In the genomic region with DNA sequence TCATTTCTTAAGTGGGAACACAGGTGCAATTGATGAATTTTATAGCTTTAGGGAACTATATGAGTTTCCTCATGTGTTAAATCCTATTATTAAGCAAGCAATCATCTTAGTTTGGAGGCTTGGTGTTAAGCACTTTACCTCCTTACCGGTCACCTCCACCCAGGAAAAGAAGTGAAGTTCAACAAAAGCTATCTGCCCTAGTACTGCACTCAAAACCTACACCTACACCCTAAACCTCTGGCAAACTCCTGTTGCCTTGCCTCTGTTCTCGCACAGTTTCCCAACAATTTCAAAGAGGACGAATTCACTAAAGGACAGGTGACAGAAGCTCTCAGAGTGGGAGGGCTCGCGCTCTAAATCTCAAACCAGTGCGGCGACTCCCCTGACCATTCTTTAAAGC, we compare ENCODE assay signal across 11 cellular contexts.
DNase-seq lines count a peak whose midpoint lies in the region; ATAC-seq and TF ChIP-seq lines count a peak whose summit lies in the region.
"Had no signal": no experiment of that assay in that cellular context is flagged by ENCODE, and none has a peak within 500 bp of the region (broad histone marks: within the 10 kb centered on the region; RNA-seq: fewer than 3 reads in every experiment).

No MANE protein-coding gene starts in this region.

- intact Hi-C loops in breast epithelium (cut with DNase I; ENCODE audit: low total_unique reads) (no loop called here), MCF 10A (cut with micrococcal nuclease) (no loop called here), tibial artery (cut with DNase I; ENCODE audit: low total_unique reads) (no loop called here)
- intact Hi-C loops in activated CD4-positive, alpha-beta T cell treated with anti-CD3 and anti-CD28 coated beads for 36 hours (cut with DNase I, micrococcal nuclease): no loop called here

- H3K4me1 ChIP-seq in breast epithelium: no peaks in the 10 kb centered on the region
- no peaks in the 10 kb centered on the region for H3K4me1 ChIP-seq in endocrine pancreas (ENCODE audit: control insufficient read depth, insufficient read depth, low read length)
- H3K4me1 ChIP-seq in mesendoderm (ENCODE audit: control insufficient read depth, low read depth, low read length): no peaks in the 10 kb centered on the region
- H3K4me1 ChIP-seq in tibial artery: no peaks in the 10 kb centered on the region
- H3K4me1 ChIP-seq: colonic mucosa had no signal

- H3K9ac ChIP-seq in endocrine pancreas (ENCODE audit: control insufficient read depth, insufficient read depth, low read length) (no peak overlapping the region), mesendoderm (ENCODE audit: low read length) (peak overlapping the region; percentile 44)

- no peak for DNase-seq in breast epithelium (ENCODE audit: low spot score in 2 of 2)
- DNase-seq in MCF 10A (ENCODE audit: unreplicated experiment): no peak
- no peak for DNase-seq in mesendoderm
- no peak for DNase-seq in tibial artery
- no peak for DNase-seq in activated CD4-positive, alpha-beta T cell treated with anti-CD3 and anti-CD28 coated beads for 36 hours
- DNase-seq in T-cell: no peak

- no peaks in the 10 kb centered on the region for H3K79me2 ChIP-seq in mesendoderm (ENCODE audit: control insufficient read depth, insufficient read depth, low read length)

- H2AK5ac ChIP-seq in mesendoderm (ENCODE audit: low read length): no peak overlapping the region

- H3K36me3 ChIP-seq in breast epithelium (no peaks in the 10 kb centered on the region), endocrine pancreas (ENCODE audit: control insufficient read depth, insufficient read depth, low read length) (no peaks in the 10 kb centered on the region), mesendoderm (ENCODE audit: control insufficient read depth, insufficient read depth, low read length) (no peaks in the 10 kb centered on the region), tibial artery (no peaks in the 10 kb centered on the region)
- H3K36me3 ChIP-seq: colonic mucosa, neutrophil had no signal

- H3K36me3 Mint-ChIP-seq in MCF 10A (ENCODE audit: insufficient read depth, unreplicated experiment) (no peaks in the 10 kb centered on the region), T-cell (no peaks in the 10 kb centered on the region)
- H3K36me3 Mint-ChIP-seq in activated CD4-positive, alpha-beta T cell treated with anti-CD3 and anti-CD28 coated beads for 36 hours (ENCODE audit: low read depth): no peaks in the 10 kb centered on the region

- no CpG with 5 or more reads among the region's 7 CpGs for WGBS in mesendoderm (ENCODE audit: extremely low coverage, insufficient coverage, low lambda C conversion rate)

- H3K9me3 Mint-ChIP-seq in MCF 10A (ENCODE audit: unreplicated experiment): peaks cover 6% of the 10 kb centered on the region
- H3K9me3 Mint-ChIP-seq in activated CD4-positive, alpha-beta T cell treated with anti-CD3 and anti-CD28 coated beads for 36 hours (ENCODE audit: low read depth): no peaks in the 10 kb centered on the region
- no peaks in the 10 kb centered on the region for H3K9me3 Mint-ChIP-seq in T-cell
- H3K9me3 Mint-ChIP-seq: activated CD4-positive, alpha-beta T cell treated with anti-CD3 and anti-CD28 coated beads, Interleukin-2, amount 10 ng/mL, durations not matched to agents 24 days and 14 days had no signal

- no peak overlapping the region for H2BK120ac ChIP-seq in mesendoderm (ENCODE audit: low read depth, low read length)

- H3K4me1 Mint-ChIP-seq in MCF 10A (ENCODE audit: insufficient read depth, unreplicated experiment): no peaks in the 10 kb centered on the region
- H3K4me1 Mint-ChIP-seq in activated CD4-positive, alpha-beta T cell treated with anti-CD3 and anti-CD28 coated beads for 36 hours: no peaks in the 10 kb centered on the region
- H3K4me1 Mint-ChIP-seq in T-cell: no peaks in the 10 kb centered on the region
- H3K4me1 Mint-ChIP-seq: activated CD4-positive, alpha-beta T cell treated with anti-CD3 and anti-CD28 coated beads, Interleukin-2, amount 10 ng/mL, durations not matched to agents 24 days and 14 days had no signal

- H3K23ac ChIP-seq in mesendoderm (ENCODE audit: low read length): no peak overlapping the region

- no peak for ATAC-seq in activated CD4-positive, alpha-beta T cell treated with anti-CD3 and anti-CD28 coated beads for 36 hours
- ATAC-seq in T-cell (replicated peaks in 1 of 4): no peak
- no peak for ATAC-seq in GM19023 (IDR thresholded peaks at IDR 0.05; ENCODE audit: unreplicated experiment)

- H2BK15ac ChIP-seq in mesendoderm (replicated peaks; ENCODE audit: low read depth): no peak overlapping the region

- no peaks in the 10 kb centered on the region for H3K79me1 ChIP-seq in mesendoderm (ENCODE audit: low read length)

- H3K18ac ChIP-seq in mesendoderm (ENCODE audit: low read length): no peak overlapping the region

- H3K4me3 Mint-ChIP-seq in MCF 10A (ENCODE audit: unreplicated experiment) (no peak overlapping the region), T-cell (peak overlapping the region in 1 of 3 donors; percentile 28)
- no peak overlapping the region for H3K4me3 Mint-ChIP-seq in activated CD4-positive, alpha-beta T cell treated with anti-CD3 and anti-CD28 coated beads for 36 hours
- H3K4me3 Mint-ChIP-seq: activated CD4-positive, alpha-beta T cell treated with anti-CD3 and anti-CD28 coated beads, Interleukin-2, amount 10 ng/mL, durations not matched to agents 24 days and 14 days had no signal

- H3K4me3 ChIP-seq in breast epithelium (peak overlapping the region in 2 of 3 donors; percentile 37 to 40), endocrine pancreas (ENCODE audit: control insufficient read depth, insufficient read depth, low read length) (peak overlapping the region; percentile 60), mesendoderm (ENCODE audit: low read length) (peak overlapping the region; percentile 21), tibial artery (peak overlapping the region; percentile 31 to 39)

- H3K4ac ChIP-seq in mesendoderm (ENCODE audit: low read depth, low read length): no peak overlapping the region

- H3K4me2 ChIP-seq in mesendoderm (ENCODE audit: low read length): peak overlapping the region; percentile 36

- H3K27me3 ChIP-seq in breast epithelium: peaks cover 0 to 13% of the 10 kb centered on the region in 2 donors
- H3K27me3 ChIP-seq in endocrine pancreas (ENCODE audit: control insufficient read depth, insufficient read depth, low read length): no peaks in the 10 kb centered on the region
- no peaks in the 10 kb centered on the region for H3K27me3 ChIP-seq in mesendoderm (ENCODE audit: insufficient read depth, low read length, poor library complexity)
- H3K27me3 ChIP-seq in tibial artery: no peaks in the 10 kb centered on the region
- H3K27me3 ChIP-seq: colonic mucosa, neutrophil had no signal

- TF ChIP-seq CTCF in breast epithelium (IDR thresholded peaks at IDR 0.05): no peak
- no peak for TF ChIP-seq CTCF in MCF 10A (IDR thresholded peaks at IDR 0.05; ENCODE audit: unreplicated experiment)
- TF ChIP-seq CTCF in tibial artery (IDR thresholded peaks at IDR 0.05): no peak

- CTCF ChIA-PET in MCF 10A (lab: Yijun Ruan, JAX) (interaction anchor here (0.5 kb wide), 1 partner anchor 650 kb away, joined by 3 read pairs; no protein-coding TSS in a partner anchor), T-cell (lab: Charles Lee) (no interaction called here)
- CTCF ChIA-PET in activated CD4-positive, alpha-beta T cell treated with anti-CD3 and anti-CD28 coated beads for 36 hours (lab: Charles Lee): interaction anchor here (0.6 kb wide), 1 partner anchor 48 kb away, joined by 4 read pairs; no protein-coding TSS in a partner anchor

- H3K27ac Mint-ChIP-seq in MCF 10A (ENCODE audit: low read depth, unreplicated experiment) (no peak overlapping the region), T-cell (no peak overlapping the region)
- H3K27ac Mint-ChIP-seq in activated CD4-positive, alpha-beta T cell treated with anti-CD3 and anti-CD28 coated beads for 36 hours: no peak overlapping the region
- H3K27ac Mint-ChIP-seq: activated CD4-positive, alpha-beta T cell treated with anti-CD3 and anti-CD28 coated beads, Interleukin-2, amount 10 ng/mL, durations not matched to agents 24 days and 14 days had no signal

- no peak overlapping the region for H4K8ac ChIP-seq in mesendoderm (ENCODE audit: low read depth, low read length)

- no peak for TF ChIP-seq POLR2A in breast epithelium (IDR thresholded peaks at IDR 0.05)

- H4K5ac ChIP-seq in mesendoderm (ENCODE audit: low read length): no peak overlapping the region

- H3K56ac ChIP-seq in mesendoderm (ENCODE audit: low read length): peak overlapping the region; percentile 71

- BruUV-seq in MCF 10A (replicated peaks; lab: Mats Ljungman, UMichigan): no TSS peak

- H2BK5ac ChIP-seq in mesendoderm (ENCODE audit: low read length): no peak overlapping the region

- no peak overlapping the region for H3K27ac ChIP-seq in breast epithelium
- no peak overlapping the region for H3K27ac ChIP-seq in mesendoderm (ENCODE audit: low read depth, low read length)
- no peak overlapping the region for H3K27ac ChIP-seq in tibial artery
- H3K27ac ChIP-seq: colonic mucosa, neutrophil had no signal

- POLR2A ChIA-PET in MCF 10A (lab: Yijun Ruan, JAX) (interaction anchor here (0.7 kb wide), 1 partner anchor 557 kb away, joined by 3 read pairs; no protein-coding TSS in a partner anchor), T-cell (lab: Charles Lee) (no interaction called here)
- POLR2A ChIA-PET in activated CD4-positive, alpha-beta T cell treated with anti-CD3 and anti-CD28 coated beads for 36 hours (lab: Charles Lee): no interaction called here

- H3K9me3 ChIP-seq in breast epithelium (no peaks in the 10 kb centered on the region), endocrine pancreas (ENCODE audit: control insufficient read depth, low read length) (no peaks in the 10 kb centered on the region), tibial artery (no peaks in the 10 kb centered on the region)
- H3K9me3 ChIP-seq: colonic mucosa, neutrophil had no signal

- H3K27me3 Mint-ChIP-seq in MCF 10A (ENCODE audit: insufficient read depth, unreplicated experiment) (no peaks in the 10 kb centered on the region), T-cell (peaks cover 0 to 6% of the 10 kb centered on the region in 2 donors)
- H3K27me3 Mint-ChIP-seq in activated CD4-positive, alpha-beta T cell treated with anti-CD3 and anti-CD28 coated beads for 36 hours: no peaks in the 10 kb centered on the region
- H3K27me3 Mint-ChIP-seq: activated CD4-positive, alpha-beta T cell treated with anti-CD3 and anti-CD28 coated beads, Interleukin-2, amount 10 ng/mL, durations not matched to agents 24 days and 14 days had no signal

Comparison
In these comparisons a context has a peak if more than half of its experiments do, and no peak if none do; other contexts are left out.
1. CTCF ChIA-PET loops: an anchor here in MCF 10A (0.5 kb wide) and activated CD4-positive, alpha-beta T cell treated with anti-CD3 and anti-CD28 coated beads for 36 hours (0.6 kb wide); none called in T-cell.